ENCODE assay signal across 9 cellular contexts in genomic region chr11:122850076-122850631, GRCh38. TPM values are rescaled to one million over a fixed set of nuclear protein-coding genes. Genes with fewer than 3 reads are reported as not detected.
DNase-seq lines count a peak whose midpoint lies in the region; ATAC-seq, FAIRE-seq and TF ChIP-seq lines count a peak whose summit lies in the region.
"Had no signal": no experiment of that assay in that cellular context is flagged by ENCODE, and none has a peak within 500 bp of the region (broad histone marks: within the 10 kb centered on the region; RNA-seq: fewer than 3 reads in every experiment).

No MANE protein-coding gene starts in this region.

- H3K27ac ChIP-seq in keratinocyte (ENCODE audit: control insufficient read depth, insufficient read depth, low read length): peak overlapping the region; percentile 8

- no peaks in the 10 kb centered on the region for H3K9me1 ChIP-seq in keratinocyte (ENCODE audit: control insufficient read depth, extremely low read depth, insufficient read depth, low read length)

- ATAC-seq in GM21825 (IDR thresholded peaks at IDR 0.05; ENCODE audit: unreplicated experiment): no peak

- no peak overlapping the region for H3K4me2 ChIP-seq in keratinocyte (ENCODE audit: control insufficient read depth, extremely low read depth, insufficient read depth, low read depth, low read length)

- no peaks in the 10 kb centered on the region for H3K79me2 ChIP-seq in keratinocyte (ENCODE audit: control insufficient read depth, insufficient read depth, low read length)

- no peak for TF ChIP-seq CTCF in keratinocyte (optimal IDR thresholded peaks at IDR 0.05 in 1 of 3, IDR thresholded peaks at IDR 0.05 in 1 of 3, conservative IDR thresholded peaks at IDR 0.05 in 1 of 3; ENCODE audit: extremely low read depth in 1 of 3, insufficient read depth in 2 of 3, low read length in 3 of 3)

- peak overlapping the region; percentile 45 for H2AFZ ChIP-seq in keratinocyte (ENCODE audit: control insufficient read depth, low read length)

- peak; percentile 97 for FAIRE-seq in HTR-8/SVneo (lab: Jason Lieb, UNC)
- peak; percentile 29 for FAIRE-seq in keratinocyte (lab: Jason Lieb, UNC)

- H3K4me3 ChIP-seq in keratinocyte (ENCODE audit: control insufficient read depth in 2 of 3, extremely low read depth in 1 of 3, insufficient read depth in 2 of 3, low read depth in 1 of 3, low read length in 3 of 3): no peak overlapping the region

- H3K27me3 ChIP-seq in keratinocyte (ENCODE audit: control insufficient read depth, extremely low read depth, insufficient read depth, low read length): no peaks in the 10 kb centered on the region

- H4K20me1 ChIP-seq in keratinocyte (ENCODE audit: control insufficient read depth, extremely low read depth, insufficient read depth, low read length): no peaks in the 10 kb centered on the region

- no peak overlapping the region for H3K9ac ChIP-seq in keratinocyte (ENCODE audit: control insufficient read depth, extremely low read depth, insufficient read depth, low read length)

- peaks cover 21% of the 10 kb centered on the region for H3K4me1 ChIP-seq in keratinocyte (ENCODE audit: control insufficient read depth, extremely low read depth, insufficient read depth, low read length)

- no peaks in the 10 kb centered on the region for H3K36me3 ChIP-seq in keratinocyte (ENCODE audit: control insufficient read depth in 2 of 2, extremely low read depth in 1 of 2, insufficient read depth in 2 of 2, low read length in 2 of 2)

- no peaks in the 10 kb centered on the region for H3K9me3 ChIP-seq in keratinocyte (ENCODE audit: control insufficient read depth, low read depth, low read length)

- DNase-seq in AG08395 (ENCODE audit: low spot score) (peak; percentile 15), HTR-8/SVneo (ENCODE audit: insufficient read length, low spot score) (peak; percentile 53), keratinocyte (ENCODE audit: low read depth, low spot score) (no peak), NCI-H1694 treated with DMSO at 0.1 percent for 48 hours (lab: John Stamatoyannopoulos, UW) (no peak), T-helper 1 cell (no peak), NCI-H345 treated with DMSO at 0.1 percent for 48 hours (lab: John Stamatoyannopoulos, UW; ENCODE audit: unreplicated experiment) (no peak)
- DNase-seq in activated T-helper 9 cell treated with anti-CD3 and anti-CD28 coated beads, Interleukin-2, amount 50 U/mL, for 16 hours (ENCODE audit: low read depth): peak; percentile 6
- DNase-seq: GDM1 had no signal

- dilution Hi-C loops in keratinocyte (cut with MboI; ENCODE audit: extremely low pct_ligation_motif_present, low sequenced_read_pairs): no loop called here

RNA-seq across cellular contexts. Expression of gene CRTAM, which starts 11.9 kb away (rescaled TPM):
- polyA plus RNA-seq in keratinocyte: 0.06 to 0.19 TPM (median 0.08 TPM) in 3 replicates
- not detected for polyA plus RNA-seq in keratinocyte (2011; ENCODE audit: low read depth)
- polyA plus RNA-seq in keratinocyte (2011; cell fraction: cytosol; rRNA removed): 0.16 and 0.22 TPM in 2 replicates
- 0.09 and 0.29 TPM in 2 replicates for polyA plus RNA-seq in keratinocyte (2011; cell fraction: nucleus; rRNA removed)
- polyA plus RNA-seq in keratinocyte (2012; ENCODE audit: low replicate concordance): 0.15 TPM in 1 of 2 replicates, not detected in the other
- not detected in 3 replicates for polyA minus RNA-seq in keratinocyte
- not detected for polyA minus RNA-seq in keratinocyte (2011; cell fraction: cytosol; rRNA and poly(A)+ RNA removed)
- not detected in 2 replicates for polyA minus RNA-seq in keratinocyte (2011; cell fraction: nucleus; rRNA and poly(A)+ RNA removed)

RNA-seq across cellular contexts. Expression of gene JHY, which starts 32.4 kb away (rescaled TPM):
- 3.6 to 4.0 TPM (median 3.9 TPM) in 3 replicates for polyA plus RNA-seq in keratinocyte
- 2.8 TPM for polyA plus RNA-seq in keratinocyte (2011; ENCODE audit: low read depth)
- 3.9 and 5.4 TPM in 2 replicates for polyA plus RNA-seq in keratinocyte (2011; cell fraction: cytosol; rRNA removed)
- 3.9 and 4.4 TPM in 2 replicates for polyA plus RNA-seq in keratinocyte (2011; cell fraction: nucleus; rRNA removed)
- polyA plus RNA-seq in keratinocyte (2012; ENCODE audit: low replicate concordance): 2.8 and 3.3 TPM in 2 replicates
- polyA minus RNA-seq in keratinocyte: 1.7 to 3.8 TPM (median 3.0 TPM) in 3 replicates
- 1.3 TPM for polyA minus RNA-seq in keratinocyte (2011; cell fraction: cytosol; rRNA and poly(A)+ RNA removed)
- 2.2 and 3.7 TPM in 2 replicates for polyA minus RNA-seq in keratinocyte (2011; cell fraction: nucleus; rRNA and poly(A)+ RNA removed)

Comparison
In these comparisons a context has a peak if more than half of its experiments do, and no peak if none do; other contexts are left out.
1. DNase-seq: peak in AG08395 (single experiment), HTR-8/SVneo (single experiment) and activated T-helper 9 cell treated with anti-CD3 and anti-CD28 coated beads, Interleukin-2, amount 50 U/mL, for 16 hours (single experiment); none in keratinocyte (single experiment), NCI-H1694 treated with DMSO at 0.1 percent for 48 hours (single experiment), T-helper 1 cell (0 of 5) and NCI-H345 treated with DMSO at 0.1 percent for 48 hours (single experiment).